In the genomic region with DNA sequence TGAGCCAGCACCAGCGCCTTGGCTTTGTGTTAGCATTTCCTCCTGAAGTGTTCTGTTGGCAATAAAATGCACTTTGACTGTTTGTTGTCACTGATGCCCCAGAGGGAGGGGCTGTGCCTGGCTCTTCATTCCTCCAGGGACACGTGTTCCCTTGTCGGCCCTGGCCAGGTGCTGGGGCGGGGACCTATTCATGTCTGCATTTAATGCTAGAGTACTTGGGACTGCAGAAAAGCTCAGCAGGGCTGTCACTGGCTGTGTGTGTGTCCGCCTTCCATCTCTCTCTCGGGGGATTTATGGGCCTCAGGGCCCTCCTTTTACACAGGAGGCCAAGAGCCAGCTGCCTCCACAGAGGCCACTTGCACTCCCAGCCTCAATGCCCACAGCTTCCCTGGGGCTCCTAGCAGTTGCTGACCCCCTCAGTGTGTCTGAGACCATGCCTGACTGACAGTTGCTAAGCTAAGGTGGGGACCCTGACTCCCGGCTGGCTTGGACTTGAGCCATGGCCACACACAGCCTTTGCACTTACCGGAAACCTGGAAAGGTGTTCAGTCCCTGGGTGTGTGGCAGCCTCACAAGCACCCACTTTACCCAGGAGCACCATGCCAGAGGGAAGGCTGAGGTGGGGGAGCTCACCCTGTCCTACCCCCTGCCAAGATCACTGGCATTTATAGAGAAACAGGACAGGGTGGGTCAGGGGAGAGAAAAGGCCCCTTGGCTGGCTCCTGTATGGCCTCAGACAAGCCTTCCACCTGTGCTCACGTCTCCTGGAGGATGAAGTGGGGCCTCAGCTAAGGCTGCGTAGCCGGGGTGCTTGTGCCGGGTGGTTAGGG, we compare ENCODE assay signal across 11 cellular contexts. TPM values are rescaled to one million over a fixed set of nuclear protein-coding genes. Genes with fewer than 3 reads are reported as not detected.
A peak's percentile ranks its signal among the peaks of the same experiment; 100 is the strongest.
DNase-seq lines count a peak whose midpoint lies in the region; ATAC-seq and TF ChIP-seq lines count a peak whose summit lies in the region.
"Had no signal": no experiment of that assay in that cellular context is flagged by ENCODE, and none has a peak within 500 bp of the region (broad histone marks: within the 10 kb centered on the region; RNA-seq: fewer than 3 reads in every experiment).

No MANE protein-coding gene starts in this region.

- H3K4me1 Mint-ChIP-seq in immature natural killer cell (peaks cover 0 to 17% of the 10 kb centered on the region in 2 donors), neural progenitor cell (peaks cover 2% of the 10 kb centered on the region)

- H3K4me3 ChIP-seq in suprapubic skin, result no peak overlapping the region
- H3K4me3 ChIP-seq in neural progenitor cell, result no peak overlapping the region
- H3K4me3 ChIP-seq: A549 had no signal

- H3K36me3 ChIP-seq in suprapubic skin (peaks cover 53% of the 10 kb centered on the region), neural progenitor cell (no peaks in the 10 kb centered on the region)

- DNase-seq in NCI-H1436 (lab: John Stamatoyannopoulos, UW) (peak; percentile 70), NCI-H1436 treated with DMSO at 0.1 percent for 48 hours (lab: John Stamatoyannopoulos, UW) (no peak), SHP77 treated with DMSO at 0.1 percent for 48 hours (lab: John Stamatoyannopoulos, UW) (peak; percentile 37), immature natural killer cell (no peak), suprapubic skin (ENCODE audit: low spot score in 2 of 2) (peak in 1 of 2 donors; percentile 85), neural progenitor cell (ENCODE audit: low spot score) (no peak), ureter (ENCODE audit: low spot score) (no peak)
- DNase-seq: NK-92 treated with Interleukin-12 subunit alpha and Interleukin-12 subunit beta, amount 100 ng/mL, for 24 hours had no signal

- H3K27me3 ChIP-seq in suprapubic skin (no peaks in the 10 kb centered on the region), neural progenitor cell (peaks cover 12% of the 10 kb centered on the region)

- no peak for TF ChIP-seq POLR2A in suprapubic skin (IDR thresholded peaks at IDR 0.05)

- H3K27ac ChIP-seq in suprapubic skin (peak overlapping the region; percentile 12), neural progenitor cell (no peak overlapping the region)
- H3K27ac ChIP-seq: A549, parathyroid adenoma had no signal

- TF ChIP-seq CTCF in suprapubic skin (IDR thresholded peaks at IDR 0.05) (no peak), neural progenitor cell (IDR thresholded peaks at IDR 0.05) (no peak)

- H3K4me1 ChIP-seq in suprapubic skin, result peaks cover 46% of the 10 kb centered on the region
- H3K4me1 ChIP-seq in neural progenitor cell, result no peaks in the 10 kb centered on the region
- H3K4me1 ChIP-seq: A549 had no signal

- 58% methylated on average over 6 of the region's 12 CpGs for WGBS in suprapubic skin

- no peak overlapping the region for H3K9ac ChIP-seq in neural progenitor cell
- H3K9ac ChIP-seq: parathyroid adenoma had no signal

- H3K36me3 Mint-ChIP-seq in immature natural killer cell, result peaks cover 3 to 10% (median 4%) of the 10 kb centered on the region in 3 donors
- H3K36me3 Mint-ChIP-seq in neural progenitor cell, result peaks cover 6% of the 10 kb centered on the region

- H3K79me2 ChIP-seq in neural progenitor cell (ENCODE audit: low read depth), result no peaks in the 10 kb centered on the region
- H3K79me2 ChIP-seq: parathyroid adenoma had no signal

- H4K20me1 ChIP-seq in neural progenitor cell (ENCODE audit: low read depth), result peaks cover 33% of the 10 kb centered on the region

- H3K4me3 Mint-ChIP-seq in immature natural killer cell (no peak overlapping the region), neural progenitor cell (no peak overlapping the region)

- H3K9me3 Mint-ChIP-seq in immature natural killer cell (no peaks in the 10 kb centered on the region), neural progenitor cell (no peaks in the 10 kb centered on the region)

- TF ChIP-seq EP300 in suprapubic skin (IDR thresholded peaks at IDR 0.05), result no peak

- no peak for ATAC-seq in GM18520 (IDR thresholded peaks at IDR 0.05; ENCODE audit: unreplicated experiment)
- ATAC-seq: A549 had no signal

- no peak overlapping the region for H2AFZ ChIP-seq in neural progenitor cell (replicated peaks)
- H2AFZ ChIP-seq: parathyroid adenoma had no signal

- H3K9me3 ChIP-seq in suprapubic skin (no peaks in the 10 kb centered on the region), neural progenitor cell (ENCODE audit: low read depth) (no peaks in the 10 kb centered on the region)
- H3K9me3 ChIP-seq: A549 had no signal

- H3K4me2 ChIP-seq in neural progenitor cell, result no peak overlapping the region
- H3K4me2 ChIP-seq: A549 had no signal

- H3K27me3 Mint-ChIP-seq in immature natural killer cell (ENCODE audit: low read depth in 3 of 3) (peaks cover 6 to 32% (median 11%) of the 10 kb centered on the region in 3 donors), neural progenitor cell (ENCODE audit: insufficient read depth, low read depth) (peaks cover 10% of the 10 kb centered on the region)

- H3K27ac Mint-ChIP-seq in immature natural killer cell (peak overlapping the region; percentile 11 to 75 (median 46)), neural progenitor cell (no peak overlapping the region)

- H3F3A ChIP-seq in neural progenitor cell (ENCODE audit: low read depth), result no peaks in the 10 kb centered on the region

RNA-seq across cellular contexts. Expression of gene HIP1R, which starts 27.8 kb away (rescaled TPM):
- polyA plus RNA-seq in immature natural killer cell, result 10 to 100 TPM in 1 of 3 donors, 1 to 10 TPM in 2; 4.4 to 14.6 (median 5.1) TPM
- total RNA-seq in suprapubic skin (100 to 1,000 TPM; 162 to 289 (median 200) TPM), neural progenitor cell (ENCODE audit: low replicate concordance) (19.3 and 25.6 TPM in 2 replicates), ureter (77.4 TPM)

RNA-seq across cellular contexts. Expression of gene VPS37B, which starts 32.8 kb away (rescaled TPM):
- 10 to 100 TPM; 39.5 to 70.1 (median 43.6) TPM for polyA plus RNA-seq in immature natural killer cell
- total RNA-seq in suprapubic skin (10 to 100 TPM; 42.0 to 67.1 (median 63.0) TPM), neural progenitor cell (ENCODE audit: low replicate concordance) (19.4 and 23.9 TPM in 2 replicates), ureter (59.7 TPM)

Comparison
In these comparisons a context has a peak if more than half of its experiments do, and no peak if none do; other contexts are left out.
1. DNase-seq: peak in NCI-H1436 (single experiment) and SHP77 treated with DMSO at 0.1 percent for 48 hours (single experiment); none in NCI-H1436 treated with DMSO at 0.1 percent for 48 hours (single experiment), immature natural killer cell (0 of 3), neural progenitor cell (single experiment) and ureter (single experiment).